16 cellular contexts compared by ENCODE assay signal in the genomic region with DNA sequence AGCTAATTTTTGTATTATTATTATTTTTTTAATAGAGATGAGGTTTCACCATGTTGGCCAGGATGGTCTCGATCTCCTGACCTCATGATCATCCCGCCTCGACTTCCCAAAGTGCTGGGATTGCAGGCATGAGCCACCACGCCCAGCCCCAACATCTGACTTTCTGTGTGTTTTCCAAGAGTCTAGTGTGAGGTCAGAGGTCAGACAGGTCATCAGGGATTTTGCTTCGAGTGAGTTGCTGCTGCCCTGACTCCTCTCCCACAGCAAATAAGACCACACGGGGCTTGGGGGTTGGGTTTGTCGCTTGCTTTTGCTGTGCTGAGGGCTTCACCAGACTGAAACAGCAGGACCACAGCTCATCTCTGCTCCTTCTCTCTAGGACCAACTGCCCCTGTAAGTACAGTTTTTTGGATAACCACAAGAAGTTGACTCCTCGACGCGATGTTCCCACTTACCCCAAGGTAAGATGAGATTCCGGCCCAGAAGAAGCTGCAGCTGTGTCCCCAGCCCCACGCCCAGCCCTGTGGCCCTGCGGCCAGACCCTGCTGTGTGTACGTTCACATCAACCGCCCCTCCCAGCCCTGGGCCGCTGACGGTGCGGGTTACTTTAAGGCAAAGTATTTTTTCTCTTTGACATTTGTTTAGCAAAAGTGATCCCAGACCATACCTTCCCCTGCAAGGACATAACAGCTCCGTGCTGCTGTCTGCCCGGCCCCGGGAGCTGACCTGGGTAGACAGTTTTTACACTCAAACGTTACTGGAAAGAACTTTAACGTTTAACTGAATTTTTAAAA.
"Had no signal": no experiment of that assay in that cellular context is flagged by ENCODE, and none has a peak within 500 bp of the region (broad histone marks: within the 10 kb centered on the region; RNA-seq: fewer than 3 reads in every experiment).

No MANE protein-coding gene starts in this region.

- H3K4me3 ChIP-seq: mucosa of descending colon, pancreas, suprapubic skin had no signal

- H3K27ac ChIP-seq: pancreas, suprapubic skin had no signal

- H3K27me3 ChIP-seq: pancreas, suprapubic skin had no signal

- FAIRE-seq: bronchial epithelial cell, pancreas had no signal

- DNase-seq: activated CD4-positive, alpha-beta T cell treated with anti-CD3 and anti-CD28 coated beads, Interleukin-2, amount 50 U/mL, for 1 hour; activated CD8-positive, alpha-beta memory T cell treated with anti-CD3 and anti-CD28 coated beads, Interleukin-2, amount 50 U/mL, for 4 hours; activated T-cell treated with anti-CD3 and anti-CD28 coated beads, Interleukin-2, amount 50 U/mL, for 4 hours; effector CD8-positive, alpha-beta T cell; mesenchymal stem cell; mucosa of descending colon; naive thymus-derived CD8-positive, alpha-beta T cell; stimulated activated CD4-positive, alpha-beta T cell treated with anti-CD3 and anti-CD28 coated beads, Interleukin-12 subunit alpha, Interleukin-12 subunit beta, amount 100 ng/mL, for 4 hours; stimulated activated CD4-positive, alpha-beta T cell treated with anti-CD3 and anti-CD28 coated beads, Interleukin-1b, Interleukin-23, amount 100 ng/mL, for 48 hours; stimulated activated naive CD4-positive, alpha-beta T cell treated with Interleukin-2 at 50 U/mL for 16 hours; trophoblast cell had no signal

- H3K9me3 ChIP-seq: mucosa of descending colon, pancreas, suprapubic skin had no signal

- ATAC-seq: activated naive CD4-positive, alpha-beta T cell treated with anti-CD3 and anti-CD28 coated beads, Interleukin-2, amount 50 U/mL, for 72 hours; activated T-cell treated with anti-CD3 and anti-CD28 coated beads, Interleukin-2, amount 50 U/mL, for 4 hours; esophagus mucosa; mucosa of descending colon; naive thymus-derived CD8-positive, alpha-beta T cell; pancreas had no signal

- H3K36me3 ChIP-seq: pancreas, suprapubic skin had no signal
